Comparison of ENCODE assay signal across 8 cellular contexts in the genomic region with DNA sequence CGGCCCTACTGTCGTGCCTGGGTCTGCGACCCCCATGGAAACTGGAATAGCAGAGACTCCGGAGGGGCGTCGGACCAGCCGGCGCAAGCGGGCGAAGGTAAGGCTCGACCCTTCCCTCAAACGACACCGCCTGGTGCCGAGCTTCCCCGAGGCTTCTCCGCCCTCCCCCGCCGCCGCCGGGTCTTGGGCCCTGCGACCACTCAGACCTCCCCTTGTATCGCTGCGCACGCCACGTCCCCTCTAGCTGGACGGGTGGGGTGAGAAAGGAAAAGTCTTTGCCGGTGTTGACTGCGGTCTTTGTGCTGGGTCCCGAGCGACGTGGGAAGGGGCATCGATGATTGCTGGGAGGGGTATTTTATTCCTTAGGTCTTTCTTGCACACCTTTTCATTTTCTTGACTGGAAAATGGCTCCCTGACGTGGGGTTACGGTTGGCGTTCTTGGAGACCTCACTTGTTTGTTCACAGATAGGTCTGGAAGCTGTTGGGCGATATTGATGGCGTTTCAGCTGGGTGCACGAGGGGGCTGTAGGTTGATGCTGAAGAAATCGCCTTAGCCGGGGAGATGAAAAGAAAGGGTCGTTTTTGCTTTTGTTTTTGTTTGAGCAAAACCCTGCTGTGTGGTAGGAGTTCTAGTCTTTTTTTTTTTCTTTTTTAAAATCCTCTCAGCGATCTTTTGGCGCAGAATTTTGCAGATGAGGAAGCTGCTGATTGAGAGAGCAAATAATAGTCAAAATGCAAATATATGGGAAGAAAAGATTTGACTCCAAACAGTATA.
DNase-seq lines count a peak whose midpoint lies in the region; ATAC-seq and TF ChIP-seq lines count a peak whose summit lies in the region.

No MANE protein-coding gene starts in this region.

- H3K36me3 ChIP-seq in WERI-Rb-1, result peaks cover 28% of the 10 kb centered on the region

- DNase-seq in DMS 273 treated with DMSO at 0.1 percent for 48 hours (lab: John Stamatoyannopoulos, UW) (peak; percentile 23), HuH-7.5 (ENCODE audit: low spot score) (peak; percentile 45), WERI-Rb-1 (peak; percentile 41), left kidney (ENCODE audit: low read depth, low spot score) (peak; percentile 86), DMS153 treated with DMSO at 0.1 percent for 48 hours (lab: John Stamatoyannopoulos, UW; ENCODE audit: unreplicated experiment) (no peak)
- peak; percentile 7 for DNase-seq in stimulated activated CD8-positive, alpha-beta memory T cell treated with anti-CD3 and anti-CD28 coated beads, Interleukin-12 subunit alpha, Interleukin-12 subunit beta, amount 100 ng/mL, for 4 hours (ENCODE audit: low read depth)

- TF ChIP-seq CTCF in WERI-Rb-1 (IDR thresholded peaks at IDR 0.05; ENCODE audit: low read depth, low read length), result no peak

- H3K27ac ChIP-seq in WERI-Rb-1 (peak overlapping the region; percentile 93), cingulate gyrus (ENCODE audit: low read depth, low read length) (peak overlapping the region; percentile 29)

- peak; percentile 5 for ATAC-seq in GM21390 (IDR thresholded peaks at IDR 0.05; ENCODE audit: unreplicated experiment)

- H3K27me3 ChIP-seq in WERI-Rb-1 (ENCODE audit: insufficient read depth, low read depth, severe bottlenecking), result no peaks in the 10 kb centered on the region

- peak overlapping the region; percentile 99 for H3K4me3 ChIP-seq in WERI-Rb-1 (ENCODE audit: low read depth, low read length)

- H3K9me3 ChIP-seq in WERI-Rb-1 (ENCODE audit: severe bottlenecking), result peaks cover 14% of the 10 kb centered on the region
